In genomic region chr12:28938056-28938455, GRCh38 we compare ENCODE assay signal across 30 cellular contexts.
"Had no signal": no experiment of that assay in that cellular context is flagged by ENCODE, and none has a peak within 500 bp of the region (broad histone marks: within the 10 kb centered on the region; RNA-seq: fewer than 3 reads in every experiment).

No MANE protein-coding gene starts in this region.

- H3K9me3 Mint-ChIP-seq: activated CD4-positive, alpha-beta memory T cell treated with anti-CD3 and anti-CD28 coated beads for 36 hours; activated CD4-positive, alpha-beta T cell treated with anti-CD3 and anti-CD28 coated beads, Interleukin-2, amount 10 ng/mL, durations not matched to agents 24 days and 14 days; activated naive CD4-positive, alpha-beta T cell treated with anti-CD3 and anti-CD28 coated beads, Interleukin-2, amount 50 U/mL, for 24 hours; activated naive CD8-positive, alpha-beta T cell treated with anti-CD3 and anti-CD28 coated beads, Interleukin-2, amount 50 U/mL, for 24 hours; mesothelial cell of epicardium; stimulated activated effector memory CD8-positive, alpha-beta T cell treated with anti-CD3 and anti-CD28 coated beads, Interleukin-12 subunit alpha, Interleukin-12 subunit beta, amount 100 ng/mL, for 72 hours; stimulated activated naive CD8-positive, alpha-beta T cell treated with anti-CD3 and anti-CD28 coated beads, Interleukin-15, Interleukin-2, amounts not matched to agents 100 ng/mL and 50 ng/mL, for 24 hours; type B pancreatic cell had no signal

- H3K27ac ChIP-seq: ovary, right lobe of liver, thoracic aorta, WERI-Rb-1 had no signal

- H3K9me3 ChIP-seq: ovary, right lobe of liver, thoracic aorta, vagina had no signal

- H3K4me1 Mint-ChIP-seq: activated CD4-positive, alpha-beta T cell treated with anti-CD3 and anti-CD28 coated beads, Interleukin-2, amount 10 ng/mL, durations not matched to agents 24 days and 14 days; activated naive CD4-positive, alpha-beta T cell treated with anti-CD3 and anti-CD28 coated beads, Interleukin-2, amount 50 U/mL, for 24 hours; activated naive CD8-positive, alpha-beta T cell treated with anti-CD3 and anti-CD28 coated beads, Interleukin-2, amount 50 U/mL, for 24 hours; naive B cell; stimulated activated effector memory CD8-positive, alpha-beta T cell treated with anti-CD3 and anti-CD28 coated beads, Interleukin-12 subunit alpha, Interleukin-12 subunit beta, amount 100 ng/mL, for 72 hours had no signal

- H3K4me3 Mint-ChIP-seq: activated CD4-positive, alpha-beta memory T cell treated with anti-CD3 and anti-CD28 coated beads for 36 hours; activated CD4-positive, alpha-beta T cell treated with anti-CD3 and anti-CD28 coated beads, Interleukin-2, amount 10 ng/mL, durations not matched to agents 24 days and 14 days; activated naive CD4-positive, alpha-beta T cell treated with anti-CD3 and anti-CD28 coated beads, Interleukin-2, amount 50 U/mL, for 24 hours; activated naive CD8-positive, alpha-beta T cell treated with anti-CD3 and anti-CD28 coated beads, Interleukin-2, amount 50 U/mL, for 24 hours; mesothelial cell of epicardium; naive B cell; stimulated activated effector memory CD8-positive, alpha-beta T cell treated with anti-CD3 and anti-CD28 coated beads, Interleukin-12 subunit alpha, Interleukin-12 subunit beta, amount 100 ng/mL, for 72 hours; stimulated activated naive CD8-positive, alpha-beta T cell treated with anti-CD3 and anti-CD28 coated beads, Interleukin-15, Interleukin-2, amounts not matched to agents 100 ng/mL and 50 ng/mL, for 24 hours; T-helper 17 cell; type B pancreatic cell had no signal

- H3K4me1 ChIP-seq: right lobe of liver had no signal

- DNase-seq: activated CD4-positive, alpha-beta memory T cell treated with anti-CD3 and anti-CD28 coated beads for 36 hours; activated CD4-positive, alpha-beta T cell treated with anti-CD3 and anti-CD28 coated beads, Interleukin-2, amount 10 ng/mL, durations not matched to agents 24 days and 14 days; activated CD4-positive, CD25-positive, alpha-beta regulatory T cell treated with anti-CD3 and anti-CD28 coated beads, Interleukin-2, amount 50 U/mL, for 72 hours; activated CD8-positive, alpha-beta memory T cell treated with anti-CD3 and anti-CD28 coated beads, Interleukin-2, amount 50 U/mL, for 4 hours; activated gamma-delta T cell treated with Interleukin-2 at 50 U/mL for 16 hours; activated naive CD8-positive, alpha-beta T cell treated with anti-CD3 and anti-CD28 coated beads, Interleukin-2, amount 50 U/mL, for 24 hours; activated T-cell treated with anti-CD3 and anti-CD28 coated beads, Interleukin-2, amount 50 U/mL, for 1 hour; amygdala; effector CD4-positive, alpha-beta T cell; erythroblast; head of caudate nucleus; hippocampal formation; kidney; left colon; naive B cell; ovary; right lobe of liver; stimulated activated CD4-positive, alpha-beta T cell treated with anti-CD3 and anti-CD28 coated beads, Interleukin-12 subunit alpha, Interleukin-12 subunit beta, amount 100 ng/mL, for 4 hours; stimulated activated CD4-positive, alpha-beta T cell treated with anti-CD3 and anti-CD28 coated beads, Interleukin-4, amount 100 ng/mL, for 1 hour; T-helper 17 cell; T1000; WERI-Rb-1 had no signal

- H3K4me3 ChIP-seq: ovary, right lobe of liver, thoracic aorta, vagina had no signal

- H3K27ac Mint-ChIP-seq: activated CD4-positive, alpha-beta memory T cell treated with anti-CD3 and anti-CD28 coated beads for 36 hours; activated CD4-positive, alpha-beta T cell treated with anti-CD3 and anti-CD28 coated beads, Interleukin-2, amount 10 ng/mL, durations not matched to agents 24 days and 14 days; activated naive CD4-positive, alpha-beta T cell treated with anti-CD3 and anti-CD28 coated beads, Interleukin-2, amount 50 U/mL, for 24 hours; activated naive CD8-positive, alpha-beta T cell treated with anti-CD3 and anti-CD28 coated beads, Interleukin-2, amount 50 U/mL, for 24 hours; mesothelial cell of epicardium; naive B cell; progenitor cell of endocrine pancreas; stimulated activated effector memory CD8-positive, alpha-beta T cell treated with anti-CD3 and anti-CD28 coated beads, Interleukin-12 subunit alpha, Interleukin-12 subunit beta, amount 100 ng/mL, for 72 hours; stimulated activated naive CD8-positive, alpha-beta T cell treated with anti-CD3 and anti-CD28 coated beads, Interleukin-15, Interleukin-2, amounts not matched to agents 100 ng/mL and 50 ng/mL, for 24 hours; T-helper 17 cell had no signal

- H3K36me3 ChIP-seq: ovary, right lobe of liver, thoracic aorta, vagina, WERI-Rb-1 had no signal

- H3K27me3 ChIP-seq: ovary, right lobe of liver, vagina had no signal

- H3K27me3 Mint-ChIP-seq: activated CD4-positive, alpha-beta memory T cell treated with anti-CD3 and anti-CD28 coated beads for 36 hours; activated CD4-positive, alpha-beta T cell treated with anti-CD3 and anti-CD28 coated beads, Interleukin-2, amount 10 ng/mL, durations not matched to agents 24 days and 14 days; activated naive CD4-positive, alpha-beta T cell treated with anti-CD3 and anti-CD28 coated beads, Interleukin-2, amount 50 U/mL, for 24 hours; activated naive CD8-positive, alpha-beta T cell treated with anti-CD3 and anti-CD28 coated beads, Interleukin-2, amount 50 U/mL, for 24 hours; progenitor cell of endocrine pancreas; stimulated activated naive CD8-positive, alpha-beta T cell treated with anti-CD3 and anti-CD28 coated beads, Interleukin-15, Interleukin-2, amounts not matched to agents 100 ng/mL and 50 ng/mL, for 24 hours; type B pancreatic cell had no signal

- H3K36me3 Mint-ChIP-seq: activated CD4-positive, alpha-beta memory T cell treated with anti-CD3 and anti-CD28 coated beads for 36 hours; activated naive CD4-positive, alpha-beta T cell treated with anti-CD3 and anti-CD28 coated beads, Interleukin-2, amount 50 U/mL, for 24 hours; mesothelial cell of epicardium; naive B cell; stimulated activated effector memory CD8-positive, alpha-beta T cell treated with anti-CD3 and anti-CD28 coated beads, Interleukin-12 subunit alpha, Interleukin-12 subunit beta, amount 100 ng/mL, for 72 hours had no signal
